8 cellular contexts compared by ENCODE assay signal in the genomic region with DNA sequence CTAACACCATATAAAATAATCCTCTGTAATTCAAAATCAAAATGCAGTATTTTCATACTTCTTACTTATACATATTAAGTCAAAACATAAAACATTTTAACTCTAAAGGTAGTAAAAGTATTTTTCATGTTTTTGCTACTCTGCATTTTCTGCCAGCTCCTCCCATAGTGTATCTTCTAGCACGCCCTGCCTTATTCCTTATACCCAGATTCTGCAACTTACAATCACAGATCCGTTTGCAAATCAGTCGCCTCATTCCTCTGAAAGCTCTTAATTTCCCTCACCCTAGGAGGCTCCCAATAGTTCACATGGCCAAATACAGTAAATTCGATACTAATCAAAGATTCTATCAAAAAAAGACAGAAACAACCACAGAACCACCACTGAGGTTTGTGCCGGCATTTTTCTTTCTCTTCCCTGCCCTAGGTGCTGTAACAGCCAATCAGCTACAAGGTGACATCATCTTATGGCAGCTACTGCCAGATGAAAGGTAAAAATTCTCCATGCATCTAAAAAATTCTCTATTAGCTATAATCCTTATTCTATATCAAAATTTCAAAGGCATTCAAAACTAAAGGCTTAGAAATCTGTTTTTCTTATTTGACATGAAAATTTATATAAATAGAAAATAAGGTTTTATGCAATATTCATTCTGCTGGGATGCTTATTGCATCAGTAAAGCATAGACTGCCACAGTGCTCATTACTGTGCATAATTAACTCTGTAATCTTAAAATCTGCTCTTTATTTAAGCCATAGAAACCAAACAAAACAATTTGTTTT.
A peak's percentile ranks its signal among the peaks of the same experiment; 100 is the strongest.
DNase-seq lines count a peak whose midpoint lies in the region; ATAC-seq and TF ChIP-seq lines count a peak whose summit lies in the region.

No MANE protein-coding gene starts in this region.

- TF ChIP-seq CTCF in fibroblast of pulmonary artery (IDR thresholded peaks at IDR 0.05; ENCODE audit: low read length, missing control alignments) = no peak
- TF ChIP-seq CTCF in omental fat pad (IDR thresholded peaks at IDR 0.05) = no peak

- CTCF ChIA-PET in activated naive CD4-positive, alpha-beta T cell treated with anti-CD3 and anti-CD28 coated beads for 36 hours (lab: Charles Lee) = interaction anchor here (0.7 to 1.7 kb wide), 4 partner anchors 8 to 153 kb away, joined by 3 to 5 read pairs (median 4); a partner anchor contains a TSS

- DNase-seq in activated naive CD4-positive, alpha-beta T cell treated with anti-CD3 and anti-CD28 coated beads for 36 hours = peak; percentile 44
- no peak for DNase-seq in activated naive CD4-positive, alpha-beta T cell treated with anti-CD3 and anti-CD28 coated beads, Interleukin-2, amount 50 U/mL, for 16 hours
- DNase-seq in activated CD4-positive, alpha-beta T cell treated with anti-CD3 and anti-CD28 coated beads, Interleukin-2, amount 50 U/mL, for 1 hour = peak; percentile 16
- DNase-seq in fibroblast of pulmonary artery (ENCODE audit: low read depth) (peak; percentile 50), omental fat pad (ENCODE audit: low spot score) (no peak), SIG-M5 (lab: John Stamatoyannopoulos, UW) (no peak), NOMO-1 treated with DMSO at 0.1 percent for 48 hours (lab: John Stamatoyannopoulos, UW; ENCODE audit: unreplicated experiment) (no peak)

- H3K4me3 ChIP-seq in fibroblast of pulmonary artery (replicated peaks; ENCODE audit: low read depth, low read length) = peak overlapping the region; percentile 59

- no peak overlapping the region for H3K27ac Mint-ChIP-seq in activated naive CD4-positive, alpha-beta T cell treated with anti-CD3 and anti-CD28 coated beads for 36 hours

- ATAC-seq in omental fat pad (ENCODE audit: low FRiP score) = peak; percentile 66
- no peak for ATAC-seq in HG03439 (IDR thresholded peaks at IDR 0.05; ENCODE audit: unreplicated experiment)

- peaks cover 2% of the 10 kb centered on the region for H3K36me3 Mint-ChIP-seq in activated naive CD4-positive, alpha-beta T cell treated with anti-CD3 and anti-CD28 coated beads for 36 hours (ENCODE audit: low read depth)

- H3K27me3 Mint-ChIP-seq in activated naive CD4-positive, alpha-beta T cell treated with anti-CD3 and anti-CD28 coated beads for 36 hours (ENCODE audit: low read depth) = no peaks in the 10 kb centered on the region

- no peaks in the 10 kb centered on the region for H3K9me3 Mint-ChIP-seq in activated naive CD4-positive, alpha-beta T cell treated with anti-CD3 and anti-CD28 coated beads for 36 hours

- peak overlapping the region; percentile 75 for H3K4me3 Mint-ChIP-seq in activated naive CD4-positive, alpha-beta T cell treated with anti-CD3 and anti-CD28 coated beads for 36 hours

- intact Hi-C loops in activated naive CD4-positive, alpha-beta T cell treated with anti-CD3 and anti-CD28 coated beads for 36 hours (cut with micrococcal nuclease) = no loop called here

- peaks cover 11% of the 10 kb centered on the region for H3K4me1 Mint-ChIP-seq in activated naive CD4-positive, alpha-beta T cell treated with anti-CD3 and anti-CD28 coated beads for 36 hours (ENCODE audit: low read depth)

Comparison
In these comparisons a context has a peak if more than half of its experiments do, and no peak if none do; other contexts are left out.
1. DNase-seq: peak in activated naive CD4-positive, alpha-beta T cell treated with anti-CD3 and anti-CD28 coated beads for 36 hours (single experiment), activated CD4-positive, alpha-beta T cell treated with anti-CD3 and anti-CD28 coated beads, Interleukin-2, amount 50 U/mL, for 1 hour (single experiment) and fibroblast of pulmonary artery (single experiment); none in activated naive CD4-positive, alpha-beta T cell treated with anti-CD3 and anti-CD28 coated beads, Interleukin-2, amount 50 U/mL, for 16 hours (single experiment), omental fat pad (single experiment), SIG-M5 (single experiment) and NOMO-1 treated with DMSO at 0.1 percent for 48 hours (single experiment).